ENCODE assay signal across 21 cellular contexts in genomic region chr18:13095466-13095865, GRCh38.
DNase-seq lines count a peak whose midpoint lies in the region; ATAC-seq, FAIRE-seq and TF ChIP-seq lines count a peak whose summit lies in the region.
"Had no signal": no experiment of that assay in that cellular context is flagged by ENCODE, and none has a peak within 500 bp of the region (broad histone marks: within the 10 kb centered on the region; RNA-seq: fewer than 3 reads in every experiment).

No MANE protein-coding gene starts in this region.

- H3K9me3 ChIP-seq in kidney (ENCODE audit: control insufficient read depth in 1 of 2, low read length in 2 of 2) (no peaks in the 10 kb centered on the region), upper lobe of right lung (no peaks in the 10 kb centered on the region), suprapubic skin (no peaks in the 10 kb centered on the region)
- H3K9me3 ChIP-seq: HAP-1 had no signal

- H3K36me3 ChIP-seq in kidney (ENCODE audit: control insufficient read depth in 1 of 2, insufficient read depth in 2 of 2, low read length in 2 of 2) (peaks cover 29 to 33% of the 10 kb centered on the region in 2 donors), upper lobe of right lung (peaks cover 72% of the 10 kb centered on the region), suprapubic skin (peaks cover 71% of the 10 kb centered on the region)

- no peaks in the 10 kb centered on the region for H3K9me3 Mint-ChIP-seq in activated T-cell treated with anti-CD3 and anti-CD28 coated beads, Interleukin-2, amount 50 U/mL, for 72 hours
- H3K9me3 Mint-ChIP-seq in activated T-cell treated with anti-CD3 and anti-CD28 coated beads, Interleukin-2, amount 50 U/mL, for 4 hours, result no peaks in the 10 kb centered on the region
- H3K9me3 Mint-ChIP-seq: CD8-positive, alpha-beta T cell; HFFc6 had no signal

- H3K4me1 ChIP-seq in kidney (ENCODE audit: control insufficient read depth in 1 of 2, insufficient read depth in 1 of 2, low read depth in 1 of 2, low read length in 2 of 2) (no peaks in the 10 kb centered on the region), upper lobe of right lung (no peaks in the 10 kb centered on the region), suprapubic skin (no peaks in the 10 kb centered on the region)
- H3K4me1 ChIP-seq: BLaER1, HAP-1 had no signal

- TF ChIP-seq CTCF in kidney (IDR thresholded peaks at IDR 0.05; ENCODE audit: borderline replicate concordance, extremely low read depth, insufficient read depth) (no peak), upper lobe of right lung (IDR thresholded peaks at IDR 0.05) (no peak), suprapubic skin (IDR thresholded peaks at IDR 0.05) (no peak)

- no peaks in the 10 kb centered on the region for H3K27me3 Mint-ChIP-seq in activated T-cell treated with anti-CD3 and anti-CD28 coated beads, Interleukin-2, amount 50 U/mL, for 72 hours (ENCODE audit: low read depth)
- H3K27me3 Mint-ChIP-seq in activated T-cell treated with anti-CD3 and anti-CD28 coated beads, Interleukin-2, amount 50 U/mL, for 4 hours (ENCODE audit: low read depth), result no peaks in the 10 kb centered on the region
- H3K27me3 Mint-ChIP-seq: B cell; CD4-positive, CD25-positive, alpha-beta regulatory T cell had no signal

- intact Hi-C loops in kidney (cut with DNase I) (no loop called here), upper lobe of right lung (cut with DNase I) (no loop called here)

- TF ChIP-seq POLR2A in suprapubic skin (IDR thresholded peaks at IDR 0.05), result no peak

- H3K27me3 ChIP-seq in upper lobe of right lung, result no peaks in the 10 kb centered on the region
- no peaks in the 10 kb centered on the region for H3K27me3 ChIP-seq in suprapubic skin
- H3K27me3 ChIP-seq: BLaER1 had no signal

- no peak for TF ChIP-seq EP300 in suprapubic skin (IDR thresholded peaks at IDR 0.05)

- no peak overlapping the region for H3K4me3 Mint-ChIP-seq in activated T-cell treated with anti-CD3 and anti-CD28 coated beads, Interleukin-2, amount 50 U/mL, for 72 hours
- no peak overlapping the region for H3K4me3 Mint-ChIP-seq in activated T-cell treated with anti-CD3 and anti-CD28 coated beads, Interleukin-2, amount 50 U/mL, for 4 hours
- H3K4me3 Mint-ChIP-seq: B cell; CD4-positive, CD25-positive, alpha-beta regulatory T cell; CD8-positive, alpha-beta T cell; HFFc6 had no signal

- FAIRE-seq in kidney (lab: Jason Lieb, UNC), result no peak
- FAIRE-seq: A204.1, G401.6, GM12892, H54 had no signal

- peaks cover 9 to 45% of the 10 kb centered on the region in 2 donors for H3K36me3 Mint-ChIP-seq in activated T-cell treated with anti-CD3 and anti-CD28 coated beads, Interleukin-2, amount 50 U/mL, for 72 hours (ENCODE audit: insufficient read depth in 2 of 2)
- H3K36me3 Mint-ChIP-seq in activated T-cell treated with anti-CD3 and anti-CD28 coated beads, Interleukin-2, amount 50 U/mL, for 4 hours (ENCODE audit: insufficient read depth), result peaks cover 53% of the 10 kb centered on the region

- H3K4me3 ChIP-seq in kidney (ENCODE audit: low read length in 2 of 2) (no peak overlapping the region), upper lobe of right lung (no peak overlapping the region), suprapubic skin (no peak overlapping the region)
- H3K4me3 ChIP-seq: BLaER1, HAP-1 had no signal

- no peak for ATAC-seq in activated T-cell treated with anti-CD3 and anti-CD28 coated beads, Interleukin-2, amount 50 U/mL, for 72 hours (replicated peaks in 1 of 2)
- ATAC-seq in activated T-cell treated with anti-CD3 and anti-CD28 coated beads, Interleukin-2, amount 50 U/mL, for 4 hours, result no peak
- peak; percentile 17 for ATAC-seq in upper lobe of right lung
- ATAC-seq: CD8-positive, alpha-beta T cell had no signal

- no peaks in the 10 kb centered on the region for H3K4me1 Mint-ChIP-seq in activated T-cell treated with anti-CD3 and anti-CD28 coated beads, Interleukin-2, amount 50 U/mL, for 72 hours (ENCODE audit: low read depth)
- H3K4me1 Mint-ChIP-seq in activated T-cell treated with anti-CD3 and anti-CD28 coated beads, Interleukin-2, amount 50 U/mL, for 4 hours (ENCODE audit: low read depth), result no peaks in the 10 kb centered on the region
- H3K4me1 Mint-ChIP-seq: B cell had no signal

- H3K27ac ChIP-seq in kidney (ENCODE audit: low read depth in 2 of 2, low read length in 2 of 2) (no peak overlapping the region), upper lobe of right lung (no peak overlapping the region), suprapubic skin (no peak overlapping the region)
- H3K27ac ChIP-seq: 22Rv1, BLaER1, C4-2B had no signal

- no peak overlapping the region for H3K9ac ChIP-seq in kidney (ENCODE audit: low read length in 2 of 2)
- H3K9ac ChIP-seq: BLaER1 had no signal

- peak overlapping the region; percentile 14 for H3K27ac Mint-ChIP-seq in activated T-cell treated with anti-CD3 and anti-CD28 coated beads, Interleukin-2, amount 50 U/mL, for 72 hours
- H3K27ac Mint-ChIP-seq: B cell; CD8-positive, alpha-beta T cell; HFFc6 had no signal

- no peak for DNase-seq in activated T-cell treated with anti-CD3 and anti-CD28 coated beads, Interleukin-2, amount 50 U/mL, for 72 hours
- no peak for DNase-seq in activated T-cell treated with anti-CD3 and anti-CD28 coated beads, Interleukin-2, amount 50 U/mL, for 4 hours
- peak; percentile 56 for DNase-seq in kidney
- no peak for DNase-seq in upper lobe of right lung
- no peak for DNase-seq in DMS79 (lab: John Stamatoyannopoulos, UW)
- DNase-seq in suprapubic skin (ENCODE audit: low spot score in 2 of 2), result no peak
- DNase-seq: CD4-positive, CD25-positive, alpha-beta regulatory T cell; CD8-positive, alpha-beta T cell; DMS53; DND-41; GOT3; HFFc6 had no signal

- WGBS in suprapubic skin, result 89% methylated on average over 12 of the region's 12 CpGs
